Comparison of ENCODE assay signal across 8 cellular contexts in genomic region chr12:43807361-43807760, GRCh38. TPM values are rescaled to one million over a fixed set of nuclear protein-coding genes. Genes with fewer than 3 reads are reported as not detected.
DNase-seq lines count a peak whose midpoint lies in the region; ATAC-seq and TF ChIP-seq lines count a peak whose summit lies in the region.

No MANE protein-coding gene starts in this region.

- TF ChIP-seq CTCF in HL-60 (IDR thresholded peaks at IDR 0.05; ENCODE audit: insufficient read depth, low read length) (no peak), adrenal gland (IDR thresholded peaks at IDR 0.05) (no peak)

- DNase-seq in HL-60 (ENCODE audit: low read depth in 1 of 2, low spot score in 1 of 2), result peak; percentile 8 to 24
- DNase-seq in adrenal gland, result no peak
- no peak for DNase-seq in naive thymus-derived CD8-positive, alpha-beta T cell
- no peak for DNase-seq in GM19238 (ENCODE audit: insufficient read length, low spot score)
- no peak for DNase-seq in H4 (ENCODE audit: low spot score)
- DNase-seq in retina, result no peak

- peak overlapping the region; percentile 96 for H2AFZ ChIP-seq in ACC112 (ENCODE audit: low read length, unreplicated experiment)

- peaks cover 0 to 10% (median 4%) of the 10 kb centered on the region in 3 donors for H3K36me3 Mint-ChIP-seq in naive thymus-derived CD8-positive, alpha-beta T cell

- H3K4me1 ChIP-seq in ACC112 (ENCODE audit: control insufficient read depth, insufficient read depth, low read length, unreplicated experiment) (peaks cover 18% of the 10 kb centered on the region), adrenal gland (replicated peaks in 1 of 2) (peaks cover 0 to 37% of the 10 kb centered on the region in 2 donors)

- 63 to 88% (median 70%) methylated on average over 3 of the region's 3 CpGs for WGBS in adrenal gland, 4 donors

- H3K27ac ChIP-seq in ACC112 (ENCODE audit: low read depth, low read length) (no peak overlapping the region), HL-60 (replicated peaks) (peak overlapping the region; percentile 94), adrenal gland (peak overlapping the region in 3 of 5 donors; percentile 96 to 99 (median 98))

- POLR2A ChIA-PET in naive thymus-derived CD8-positive, alpha-beta T cell (lab: Charles Lee), result interaction anchor here (0.8 to 4.9 kb wide), 8 partner anchors 12 to 75 kb away, joined by 3 to 82 read pairs (median 10); partner anchors contain the start of genes IRAK4, PUS7L and TMEM117

- H3K27me3 Mint-ChIP-seq in naive thymus-derived CD8-positive, alpha-beta T cell, result peaks cover 0 to 2% (median 0%) of the 10 kb centered on the region in 5 donors

- peak overlapping the region in 9 of 10 donors; percentile 90 to 100 (median 100) for H3K4me3 Mint-ChIP-seq in naive thymus-derived CD8-positive, alpha-beta T cell

- intact Hi-C loops in adrenal gland (cut with DNase I), result loop anchor here in 1 of 2 donors (10.0 kb wide), 1 partner anchor 77 kb away; no protein-coding TSS in a partner anchor

- H3K79me2 ChIP-seq in ACC112 (ENCODE audit: control insufficient read depth, insufficient read depth, low read length, unreplicated experiment), result peaks cover 35% of the 10 kb centered on the region

- no peaks in the 10 kb centered on the region for H3K9me3 ChIP-seq in adrenal gland (replicated peaks in 1 of 3)

- H3K4me3 ChIP-seq in ACC112 (ENCODE audit: low read depth, low read length) (peak overlapping the region; percentile 93), HL-60 (replicated peaks; ENCODE audit: insufficient read depth, low read length) (no peak overlapping the region), adrenal gland (no peak overlapping the region)

- ATAC-seq in naive thymus-derived CD8-positive, alpha-beta T cell, result no peak
- ATAC-seq in HG02763 (IDR thresholded peaks at IDR 0.05; ENCODE audit: unreplicated experiment), result no peak

- no peaks in the 10 kb centered on the region for H3K27me3 ChIP-seq in ACC112 (ENCODE audit: insufficient read depth, low read length)
- H3K27me3 ChIP-seq in HL-60 (ENCODE audit: insufficient read depth, poor library complexity, severe bottlenecking), result no peaks in the 10 kb centered on the region
- H3K27me3 ChIP-seq in adrenal gland, result no peaks in the 10 kb centered on the region

- no peaks in the 10 kb centered on the region for H3K9me3 Mint-ChIP-seq in naive thymus-derived CD8-positive, alpha-beta T cell

- peak overlapping the region; percentile 99 to 100 (median 100) for H3K27ac Mint-ChIP-seq in naive thymus-derived CD8-positive, alpha-beta T cell

- TF ChIP-seq POLR2A in adrenal gland (IDR thresholded peaks at IDR 0.05), result no peak

- peaks cover 9 to 56% (median 44%) of the 10 kb centered on the region in 4 donors for H3K4me1 Mint-ChIP-seq in naive thymus-derived CD8-positive, alpha-beta T cell

- H3K36me3 ChIP-seq in ACC112 (ENCODE audit: insufficient read depth, low read length) (peaks cover 10% of the 10 kb centered on the region; the same call in 1 of the 2 replicates), adrenal gland (replicated peaks in 1 of 2) (peaks cover 0 to 6% of the 10 kb centered on the region in 2 donors)

RNA-seq across cellular contexts. Expression of gene TWF1, which starts 1.2 kb away (rescaled TPM):
- 100 to 1,000 TPM in 3 of 8 donors, 10 to 100 TPM in 5; 54.6 to 116 (median 83.8) TPM for total RNA-seq in adrenal gland
- polyA plus RNA-seq in adrenal gland, result 100 to 1,000 TPM in 1 of 3 donors, 10 to 100 TPM in 2; 38.0 to 105 (median 44.5) TPM
- 10 to 100 TPM; 35.5 to 44.1 TPM for total RNA-seq in naive thymus-derived CD8-positive, alpha-beta T cell
- 10 to 100 TPM; 12.7 to 21.2 (median 14.2) TPM for polyA plus RNA-seq in naive thymus-derived CD8-positive, alpha-beta T cell
- 118 and 143 TPM in 2 replicates for total RNA-seq in H4 (2014; rRNA removed; shearing (Covaris generic))

RNA-seq across cellular contexts. Expression of gene TMEM117, which starts 28.5 kb away (rescaled TPM):
- total RNA-seq in adrenal gland, result 10 to 100 TPM in 2 of 8 donors, 1 to 10 TPM in 6; 3.8 to 38.5 (median 7.4) TPM
- 1 to 10 TPM; 1.9 to 5.6 (median 2.4) TPM for polyA plus RNA-seq in adrenal gland
- 1 to 10 TPM; 3.9 to 5.0 TPM for total RNA-seq in naive thymus-derived CD8-positive, alpha-beta T cell
- 1 to 10 TPM; 2.1 to 2.2 (median 2.1) TPM for polyA plus RNA-seq in naive thymus-derived CD8-positive, alpha-beta T cell
- total RNA-seq in H4 (2014; rRNA removed; shearing (Covaris generic)), result 7.2 and 8.5 TPM in 2 replicates

RNA-seq across cellular contexts. Expression of gene IRAK4, which starts 48.6 kb away (rescaled TPM):
- 10 to 100 TPM; 11.6 to 25.6 (median 15.0) TPM for total RNA-seq in adrenal gland
- 10 to 100 TPM; 10.6 to 11.4 (median 10.8) TPM for polyA plus RNA-seq in adrenal gland
- 10 to 100 TPM; 55.1 to 60.7 TPM for total RNA-seq in naive thymus-derived CD8-positive, alpha-beta T cell
- polyA plus RNA-seq in naive thymus-derived CD8-positive, alpha-beta T cell, result 10 to 100 TPM; 23.7 to 31.5 (median 26.9) TPM
- 9.9 and 20.2 TPM in 2 replicates for total RNA-seq in H4 (2014; rRNA removed; shearing (Covaris generic))

RNA-seq across cellular contexts. Expression of gene PUS7L, which starts 48.8 kb away (rescaled TPM):
- total RNA-seq in adrenal gland, result 10 to 100 TPM in 6 of 8 donors, 1 to 10 TPM in 2; 5.1 to 24.4 (median 15.1) TPM
- polyA plus RNA-seq in adrenal gland, result 10 to 100 TPM in 1 of 3 donors, 1 to 10 TPM in 1, under 1 TPM in 1; 0.84 to 15.5 (median 1.9) TPM
- total RNA-seq in naive thymus-derived CD8-positive, alpha-beta T cell, result 10 to 100 TPM; 26.2 to 26.7 TPM
- polyA plus RNA-seq in naive thymus-derived CD8-positive, alpha-beta T cell, result 10 to 100 TPM; 29.9 to 42.9 (median 38.6) TPM
- total RNA-seq in H4 (2014; rRNA removed; shearing (Covaris generic)), result 8.3 and 12.0 TPM in 2 replicates

Comparison
In these comparisons a context has a peak if more than half of its experiments do, and no peak if none do; other contexts are left out.
1. DNase-seq: peak in HL-60 (2 of 2); none in adrenal gland (0 of 7), naive thymus-derived CD8-positive, alpha-beta T cell (0 of 10), GM19238 (single experiment), H4 (single experiment) and retina (single experiment).